1 cellular context compared by ENCODE assay signal in genomic region chr10:130111115-130111847, GRCh38.
A peak's percentile ranks its signal among the peaks of the same experiment; 100 is the strongest.
TF ChIP-seq lines count a peak whose summit lies in the region.

No MANE protein-coding gene starts in this region.

TF ChIP-seq in HEK293, 187 proteins besides CTCF, POLR2A, EP300 and RAD21 (continued from another document and continues in another):
- TF ChIP-seq ZNF2 (tag by site-specific recombination; IDR thresholded peaks at IDR 0.05): peak; percentile 83; the same call in 1 of the 2 replicates
- TF ChIP-seq GLI2 (tag by site-specific recombination; IDR thresholded peaks at IDR 0.05; ENCODE audit: borderline replicate concordance, low read depth): no peak
- no peak for TF ChIP-seq ZNF704 (tag by site-specific recombination; IDR thresholded peaks at IDR 0.05)
- peak; percentile 82; the same call in 1 of the 2 replicates for TF ChIP-seq ZBTB20 (tag by site-specific recombination; IDR thresholded peaks at IDR 0.05)
- no peak for TF ChIP-seq ZBTB10 (tag by site-specific recombination; IDR thresholded peaks at IDR 0.05)
- no peak for TF ChIP-seq ZSCAN18 (tag by site-specific recombination; IDR thresholded peaks at IDR 0.05)
- TF ChIP-seq ZIC2 (tag by site-specific recombination; IDR thresholded peaks at IDR 0.05): peak; percentile 42
- TF ChIP-seq ZNF202 (tag by site-specific recombination; IDR thresholded peaks at IDR 0.05; ENCODE audit: borderline replicate concordance): no peak
- TF ChIP-seq ZNF610 (tag by site-specific recombination; IDR thresholded peaks at IDR 0.05; ENCODE audit: borderline replicate concordance): peak; percentile 40; the same call in 1 of the 2 replicates
- TF ChIP-seq ZNF501 (tag by site-specific recombination; IDR thresholded peaks at IDR 0.05): peak; percentile 78; the same call in 1 of the 2 replicates
- TF ChIP-seq KLF1 (tag by site-specific recombination; IDR thresholded peaks at IDR 0.05): no peak
- TF ChIP-seq ZNF76 (tag by site-specific recombination; IDR thresholded peaks at IDR 0.05; ENCODE audit: borderline replicate concordance, low read depth): peak; percentile 93
- no peak for TF ChIP-seq ZNF621 (tag by site-specific recombination; IDR thresholded peaks at IDR 0.05)
- TF ChIP-seq ELK4 (IDR thresholded peaks at IDR 0.05; ENCODE audit: borderline replicate concordance, low read depth, low read length): no peak
- TF ChIP-seq ZXDB (tag by site-specific recombination; IDR thresholded peaks at IDR 0.05): peak; percentile 68
- TF ChIP-seq ZFP37 (tag by site-specific recombination; IDR thresholded peaks at IDR 0.05): 0 out of 2 replicates have a peak, but pooled peaks have one; percentile 59
- TF ChIP-seq KLF7 (tag by site-specific recombination; IDR thresholded peaks at IDR 0.05; ENCODE audit: borderline replicate concordance): 0 out of 2 replicates have a peak, but pooled peaks have one; percentile 40
- TF ChIP-seq PRDM10 (tag by site-specific recombination; IDR thresholded peaks at IDR 0.05): no peak
- TF ChIP-seq ZNF292 (tag by site-specific recombination; IDR thresholded peaks at IDR 0.05; ENCODE audit: borderline replicate concordance, low read depth): no peak
- peak; percentile 86 for TF ChIP-seq ZBTB17 (tag by site-specific recombination; IDR thresholded peaks at IDR 0.05)
- 0 out of 2 replicates have a peak, but pooled peaks have one; percentile 25 for TF ChIP-seq ZNF24 (tag by site-specific recombination; IDR thresholded peaks at IDR 0.05)
- peak; percentile 33 for TF ChIP-seq ZNF335 (tag by site-specific recombination; conservative IDR thresholded peaks at IDR 0.05)
- peak; percentile 57 for TF ChIP-seq ZBTB11 (tag by site-specific recombination; conservative IDR thresholded peaks at IDR 0.05; ENCODE audit: low read depth)
- TF ChIP-seq ZEB2 (tag by site-specific recombination; IDR thresholded peaks at IDR 0.05): no peak
- no peak for TF ChIP-seq PRDM1 (tag by site-specific recombination; IDR thresholded peaks at IDR 0.05)
- TF ChIP-seq ZNF341 (tag by site-specific recombination; IDR thresholded peaks at IDR 0.05; ENCODE audit: low read depth): peak; percentile 99
- no peak; the same call in 1 of the 2 replicates for TF ChIP-seq REST (tag by site-specific recombination; IDR thresholded peaks at IDR 0.05)
- TF ChIP-seq ZNF26 (tag by site-specific recombination; IDR thresholded peaks at IDR 0.05): no peak
- TF ChIP-seq ZNF354C (tag by site-specific recombination; IDR thresholded peaks at IDR 0.05; ENCODE audit: borderline replicate concordance, low read depth): no peak
- peak; percentile 61 for TF ChIP-seq ZNF692 (tag by site-specific recombination; IDR thresholded peaks at IDR 0.05)
- TF ChIP-seq ZFP41 (tag by site-specific recombination; IDR thresholded peaks at IDR 0.05; ENCODE audit: borderline replicate concordance): no peak
- TF ChIP-seq ZNF660 (tag by site-specific recombination; IDR thresholded peaks at IDR 0.05): no peak; the same call in 1 of the 2 replicates
- no peak; the same call in 1 of the 2 replicates for TF ChIP-seq YY1 (tag by site-specific recombination; IDR thresholded peaks at IDR 0.05)
- TF ChIP-seq HOXC10 (CRISPR knock-in tag; IDR thresholded peaks at IDR 0.05): peak; percentile 23; the same call in 1 of the 2 replicates
- TF ChIP-seq ZNF214 (tag by site-specific recombination; IDR thresholded peaks at IDR 0.05; ENCODE audit: borderline replicate concordance): no peak
- no peak for TF ChIP-seq ZNF664 (tag by site-specific recombination; IDR thresholded peaks at IDR 0.05)
- peak; percentile 89 for TF ChIP-seq ZSCAN30 (tag by site-specific recombination; IDR thresholded peaks at IDR 0.05)
- no peak for TF ChIP-seq ZNF529 (tag by site-specific recombination; IDR thresholded peaks at IDR 0.05; ENCODE audit: insufficient replicate concordance)
- no peak for TF ChIP-seq WT1 (tag by site-specific recombination; IDR thresholded peaks at IDR 0.05)
